ENCODE assay signal across 23 cellular contexts in genomic region chr5:9409413-9410089, GRCh38.
DNase-seq lines count a peak whose midpoint lies in the region; ATAC-seq and TF ChIP-seq lines count a peak whose summit lies in the region.
"Had no signal": no experiment of that assay in that cellular context is flagged by ENCODE, and none has a peak within 500 bp of the region (broad histone marks: within the 10 kb centered on the region; RNA-seq: fewer than 3 reads in every experiment).

No MANE protein-coding gene starts in this region.

- H3K27ac ChIP-seq in Peyer's patch = peak overlapping the region in 2 of 4 donors; percentile 22 to 83
- no peak overlapping the region for H3K27ac ChIP-seq in effector memory CD4-positive, alpha-beta T cell (ENCODE audit: insufficient read depth, low read length, poor library complexity, severe bottlenecking)
- H3K27ac ChIP-seq: brain microvascular endothelial cell, C4-2B, esophagus squamous epithelium had no signal

- H3K4me1 ChIP-seq in Peyer's patch = no peaks in the 10 kb centered on the region
- no peaks in the 10 kb centered on the region for H3K4me1 ChIP-seq in effector memory CD4-positive, alpha-beta T cell (ENCODE audit: control insufficient read depth, insufficient read depth, low read length, poor library complexity, severe bottlenecking)

- CTCF ChIA-PET in Calu3 (lab: Charles Lee) = no interaction called here

- peak overlapping the region; percentile 14 for H3K4me3 Mint-ChIP-seq in Calu3 (ENCODE audit: low read depth, unreplicated experiment)
- H3K4me3 Mint-ChIP-seq in activated T-cell treated with anti-CD3 and anti-CD28 coated beads, Interleukin-2, amount 50 U/mL, for 72 hours = no peak overlapping the region
- H3K4me3 Mint-ChIP-seq: activated naive CD8-positive, alpha-beta T cell treated with anti-CD3 and anti-CD28 coated beads for 36 hours; stimulated activated naive B cell treated with anti-CD40 and anti-IgM and Interleukin-4, amounts not matched to agents 10 μg/mL and 1 μg/mL and 100 μg/mL, for 72 hours; T-helper 1 cell treated with Interleukin-12 subunit alpha and Interleukin-12 subunit beta and Interleukin-4 antibody, amounts not matched to agents 30 μg/mL and 1 μg/mL, for 36 hours; type B pancreatic cell; WTC11 had no signal

- TF ChIP-seq CTCF in Calu3 (IDR thresholded peaks at IDR 0.05; ENCODE audit: unreplicated experiment) = no peak
- no peak for TF ChIP-seq CTCF in Peyer's patch (IDR thresholded peaks at IDR 0.05)

- H3K4me3 ChIP-seq in Peyer's patch = peak overlapping the region in 1 of 4 donors; percentile 41
- H3K4me3 ChIP-seq in effector memory CD4-positive, alpha-beta T cell (ENCODE audit: insufficient read depth, low read depth, low read length, poor library complexity, severe bottlenecking) = no peak overlapping the region
- H3K4me3 ChIP-seq: esophagus squamous epithelium had no signal

- no peaks in the 10 kb centered on the region for H3K4me1 Mint-ChIP-seq in Calu3 (ENCODE audit: low read depth, unreplicated experiment)
- H3K4me1 Mint-ChIP-seq in activated T-cell treated with anti-CD3 and anti-CD28 coated beads, Interleukin-2, amount 50 U/mL, for 72 hours (ENCODE audit: low read depth) = no peaks in the 10 kb centered on the region
- H3K4me1 Mint-ChIP-seq: activated naive CD8-positive, alpha-beta T cell treated with anti-CD3 and anti-CD28 coated beads for 36 hours; stimulated activated naive B cell treated with anti-CD40 and anti-IgM and Interleukin-4, amounts not matched to agents 10 μg/mL and 1 μg/mL and 100 μg/mL, for 72 hours had no signal

- H3K27ac Mint-ChIP-seq in Calu3 (ENCODE audit: unreplicated experiment) = no peak overlapping the region
- no peak overlapping the region for H3K27ac Mint-ChIP-seq in activated T-cell treated with anti-CD3 and anti-CD28 coated beads, Interleukin-2, amount 50 U/mL, for 72 hours
- H3K27ac Mint-ChIP-seq: activated naive CD8-positive, alpha-beta T cell treated with anti-CD3 and anti-CD28 coated beads for 36 hours; stimulated activated naive B cell treated with anti-CD40 and anti-IgM and Interleukin-4, amounts not matched to agents 10 μg/mL and 1 μg/mL and 100 μg/mL, for 72 hours; T-helper 1 cell treated with Interleukin-12 subunit alpha and Interleukin-12 subunit beta and Interleukin-4 antibody, amounts not matched to agents 30 μg/mL and 1 μg/mL, for 36 hours; type B pancreatic cell; WTC11 had no signal

- peak; percentile 44 for ATAC-seq in GM21423 (IDR thresholded peaks at IDR 0.05; ENCODE audit: unreplicated experiment)
- no peak for ATAC-seq in activated T-cell treated with anti-CD3 and anti-CD28 coated beads, Interleukin-2, amount 50 U/mL, for 72 hours (replicated peaks in 1 of 2)
- no peak for ATAC-seq in Right ventricle myocardium superior (ENCODE audit: poor library complexity)
- ATAC-seq: WTC11 had no signal

- no peak for TF ChIP-seq POLR2A in Peyer's patch (IDR thresholded peaks at IDR 0.05)

- H3K27me3 ChIP-seq in Peyer's patch = no peaks in the 10 kb centered on the region
- H3K27me3 ChIP-seq in effector memory CD4-positive, alpha-beta T cell (replicated peaks; ENCODE audit: control insufficient read depth, insufficient read depth, low read length, poor library complexity, severe bottlenecking) = no peaks in the 10 kb centered on the region
- H3K27me3 ChIP-seq: brain microvascular endothelial cell, esophagus squamous epithelium had no signal

- H3K36me3 ChIP-seq in Peyer's patch = no peaks in the 10 kb centered on the region
- H3K36me3 ChIP-seq in effector memory CD4-positive, alpha-beta T cell (ENCODE audit: control insufficient read depth, insufficient read depth, low read length) = no peaks in the 10 kb centered on the region
- H3K36me3 ChIP-seq: brain microvascular endothelial cell, esophagus squamous epithelium had no signal

- H3K27me3 Mint-ChIP-seq in Calu3 (ENCODE audit: unreplicated experiment) = no peaks in the 10 kb centered on the region
- no peaks in the 10 kb centered on the region for H3K27me3 Mint-ChIP-seq in activated T-cell treated with anti-CD3 and anti-CD28 coated beads, Interleukin-2, amount 50 U/mL, for 72 hours (ENCODE audit: low read depth)
- H3K27me3 Mint-ChIP-seq: activated naive CD8-positive, alpha-beta T cell treated with anti-CD3 and anti-CD28 coated beads for 36 hours; stimulated activated naive B cell treated with anti-CD40 and anti-IgM and Interleukin-4, amounts not matched to agents 10 μg/mL and 1 μg/mL and 100 μg/mL, for 72 hours; type B pancreatic cell had no signal

- intact Hi-C loops in Calu3 (cut with micrococcal nuclease; ENCODE audit: unreplicated experiment) = no loop called here
- intact Hi-C loops in Right ventricle myocardium superior (cut with DNase I) = no loop called here

- no peaks in the 10 kb centered on the region for H3K9me3 ChIP-seq in Peyer's patch
- H3K9me3 ChIP-seq in effector memory CD4-positive, alpha-beta T cell (ENCODE audit: control insufficient read depth, low read length) = no peaks in the 10 kb centered on the region
- H3K9me3 ChIP-seq: esophagus squamous epithelium had no signal

- DNase-seq in Calu3 (no peak), Peyer's patch (peak in 2 of 3 donors; percentile 50), left kidney (ENCODE audit: low read depth, low spot score) (peak; percentile 75), UCSD-AML1 (lab: John Stamatoyannopoulos, UW; ENCODE audit: unreplicated experiment) (no peak), Right ventricle myocardium superior (no peak)
- DNase-seq in activated T-cell treated with anti-CD3 and anti-CD28 coated beads, Interleukin-2, amount 50 U/mL, for 72 hours = no peak
- no peak for DNase-seq in effector memory CD4-positive, alpha-beta T cell
- DNase-seq: activated naive CD8-positive, alpha-beta T cell treated with anti-CD3 and anti-CD28 coated beads for 36 hours; brain microvascular endothelial cell; DMS53; esophagus squamous epithelium; glutamatergic neuron; mesendoderm; MM.1S; NCI-H187 treated with DMSO at 0.1 percent for 48 hours; NCI-H446; SIG-M5; stimulated activated naive B cell treated with anti-CD40 and anti-IgM and Interleukin-4, amounts not matched to agents 10 μg/mL and 1 μg/mL and 100 μg/mL, for 72 hours had no signal

- H3K9me3 Mint-ChIP-seq in Calu3 (ENCODE audit: low read depth, unreplicated experiment) = peaks cover 12% of the 10 kb centered on the region
- H3K9me3 Mint-ChIP-seq in activated T-cell treated with anti-CD3 and anti-CD28 coated beads, Interleukin-2, amount 50 U/mL, for 72 hours = peaks cover 5 to 7% of the 10 kb centered on the region in 2 donors
- H3K9me3 Mint-ChIP-seq: activated naive CD8-positive, alpha-beta T cell treated with anti-CD3 and anti-CD28 coated beads for 36 hours; T-helper 1 cell treated with Interleukin-12 subunit alpha and Interleukin-12 subunit beta and Interleukin-4 antibody, amounts not matched to agents 30 μg/mL and 1 μg/mL, for 36 hours; WTC11 had no signal

- no TSS peak for BruUV-seq in Calu3 (replicated peaks; lab: Mats Ljungman, UMichigan)

- H3K36me3 Mint-ChIP-seq in Calu3 (ENCODE audit: insufficient read depth, unreplicated experiment) = no peaks in the 10 kb centered on the region
- H3K36me3 Mint-ChIP-seq in activated T-cell treated with anti-CD3 and anti-CD28 coated beads, Interleukin-2, amount 50 U/mL, for 72 hours (ENCODE audit: insufficient read depth in 2 of 2) = no peaks in the 10 kb centered on the region
- H3K36me3 Mint-ChIP-seq: activated naive CD8-positive, alpha-beta T cell treated with anti-CD3 and anti-CD28 coated beads for 36 hours; stimulated activated naive B cell treated with anti-CD40 and anti-IgM and Interleukin-4, amounts not matched to agents 10 μg/mL and 1 μg/mL and 100 μg/mL, for 72 hours; WTC11 had no signal

Comparison
In these comparisons a context has a peak if more than half of its experiments do, and no peak if none do; other contexts are left out.
1. DNase-seq: peak in Peyer's patch (2 of 3) and left kidney (single experiment); none in Calu3 (single experiment), UCSD-AML1 (single experiment), activated T-cell treated with anti-CD3 and anti-CD28 coated beads, Interleukin-2, amount 50 U/mL, for 72 hours (0 of 2), Right ventricle myocardium superior (single experiment) and effector memory CD4-positive, alpha-beta T cell (0 of 3).